In the genomic region with DNA sequence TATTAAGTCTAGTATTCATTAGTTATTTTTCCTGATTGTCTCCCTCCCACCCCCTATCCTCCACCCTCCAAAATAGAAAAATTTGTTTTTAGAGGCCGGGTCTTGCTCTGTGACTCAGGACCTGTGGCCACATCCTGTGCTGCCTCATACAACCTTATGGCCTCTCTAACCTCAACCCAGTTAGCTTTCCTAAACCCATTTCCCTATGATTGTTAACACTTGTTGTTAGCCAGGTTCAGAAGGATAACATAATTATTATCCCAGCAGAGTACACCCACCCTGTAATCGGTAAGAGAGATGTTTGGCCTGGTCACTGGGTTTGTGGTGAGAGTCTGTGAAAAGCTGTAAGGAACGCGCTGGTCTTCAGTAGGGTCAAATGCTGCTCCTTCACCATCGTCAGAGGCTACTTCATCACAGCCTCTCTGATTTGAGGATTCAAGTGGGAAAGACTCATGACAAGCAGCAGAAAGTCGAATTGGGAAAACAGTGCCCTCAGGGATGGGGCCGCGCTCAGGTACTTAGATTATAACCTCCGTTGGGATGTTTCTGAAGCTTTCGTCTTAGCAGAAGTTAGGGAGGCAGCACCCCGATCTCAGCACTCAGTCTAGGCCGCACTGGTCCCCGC, we compare ENCODE assay signal across 9 cellular contexts. TPM values are rescaled to one million over a fixed set of nuclear protein-coding genes. Genes with fewer than 3 reads are reported as not detected.
DNase-seq lines count a peak whose midpoint lies in the region; FAIRE-seq and TF ChIP-seq lines count a peak whose summit lies in the region.
"Had no signal": no experiment of that assay in that cellular context is flagged by ENCODE, and none has a peak within 500 bp of the region (broad histone marks: within the 10 kb centered on the region; RNA-seq: fewer than 3 reads in every experiment).

No MANE protein-coding gene starts in this region.

- H3K36me3 ChIP-seq in endodermal cell (ENCODE audit: control insufficient read depth, insufficient read depth, low read length) (peaks cover 6% of the 10 kb centered on the region), small intestine (ENCODE audit: control insufficient read depth in 2 of 2, insufficient read depth in 2 of 2, low read length in 2 of 2) (no peaks in the 10 kb centered on the region)
- H3K36me3 ChIP-seq: ascending aorta had no signal

- H3K27me3 ChIP-seq in endodermal cell (ENCODE audit: control insufficient read depth, insufficient read depth, low read length, poor library complexity, severe bottlenecking) = no peaks in the 10 kb centered on the region
- no peaks in the 10 kb centered on the region for H3K27me3 ChIP-seq in small intestine (ENCODE audit: control insufficient read depth in 2 of 2, insufficient read depth in 2 of 2, low read length in 2 of 2)
- H3K27me3 ChIP-seq: ascending aorta had no signal

- H3K27ac Mint-ChIP-seq in activated CD4-positive, alpha-beta T cell treated with anti-CD3 and anti-CD28 coated beads, Interleukin-2, amount 10 ng/mL, durations not matched to agents 24 days and 14 days = peak overlapping the region; percentile 52
- peak overlapping the region; percentile 70 for H3K27ac Mint-ChIP-seq in endodermal cell

- peak overlapping the region; percentile 74 for H3K4me3 Mint-ChIP-seq in activated CD4-positive, alpha-beta T cell treated with anti-CD3 and anti-CD28 coated beads, Interleukin-2, amount 10 ng/mL, durations not matched to agents 24 days and 14 days
- no peak overlapping the region for H3K4me3 Mint-ChIP-seq in endodermal cell

- intact Hi-C loops in activated CD4-positive, alpha-beta T cell treated with anti-CD3 and anti-CD28 coated beads, Interleukin-2, amount 10 ng/mL, durations not matched to agents 24 days and 14 days (cut with micrococcal nuclease) = no loop called here

- no peak overlapping the region for H3K9ac ChIP-seq in endodermal cell (ENCODE audit: extremely low read depth, low read length, poor library complexity, severe bottlenecking)

- no peak for TF ChIP-seq CTCF in endodermal cell (conservative IDR thresholded peaks at IDR 0.05)

- no peak overlapping the region for H3K4me3 ChIP-seq in endodermal cell (ENCODE audit: low read length)
- peak overlapping the region in 1 of 2 donors; percentile 26 for H3K4me3 ChIP-seq in small intestine (ENCODE audit: low read depth in 1 of 2, low read length in 2 of 2)

- H3K36me3 Mint-ChIP-seq in activated CD4-positive, alpha-beta T cell treated with anti-CD3 and anti-CD28 coated beads, Interleukin-2, amount 10 ng/mL, durations not matched to agents 24 days and 14 days (ENCODE audit: low read depth) = peaks cover 2% of the 10 kb centered on the region
- H3K36me3 Mint-ChIP-seq in endodermal cell (ENCODE audit: low read depth) = peaks cover 7% of the 10 kb centered on the region

- FAIRE-seq in small intestine (lab: Jason Lieb, UNC) = no peak

- H3K9me3 ChIP-seq in endodermal cell (ENCODE audit: control insufficient read depth, low read length) = no peaks in the 10 kb centered on the region
- no peaks in the 10 kb centered on the region for H3K9me3 ChIP-seq in small intestine (ENCODE audit: control insufficient read depth, low read depth)
- H3K9me3 ChIP-seq: ascending aorta had no signal

- no peaks in the 10 kb centered on the region for H3K27me3 Mint-ChIP-seq in activated CD4-positive, alpha-beta T cell treated with anti-CD3 and anti-CD28 coated beads, Interleukin-2, amount 10 ng/mL, durations not matched to agents 24 days and 14 days
- no peaks in the 10 kb centered on the region for H3K27me3 Mint-ChIP-seq in endodermal cell (ENCODE audit: insufficient read depth)

- WGBS in endodermal cell (ENCODE audit: insufficient coverage in 1 of 2, insufficient read length in 1 of 2), 2 experiments = 93 to 94% methylated on average over 9 to 13 of the region's 13 CpGs
- 62 to 82% (median 65%) methylated on average over 13 of the region's 13 CpGs for WGBS in small intestine, 3 donors

- H3K4me1 ChIP-seq in endodermal cell (ENCODE audit: control insufficient read depth, insufficient read depth, low read length) = peaks cover 5% of the 10 kb centered on the region
- peaks cover 3 to 4% of the 10 kb centered on the region in 2 donors for H3K4me1 ChIP-seq in small intestine (ENCODE audit: control insufficient read depth in 2 of 2, insufficient read depth in 1 of 2, low read depth in 1 of 2, low read length in 1 of 2)

- peaks cover 31% of the 10 kb centered on the region for H3K4me1 Mint-ChIP-seq in activated CD4-positive, alpha-beta T cell treated with anti-CD3 and anti-CD28 coated beads, Interleukin-2, amount 10 ng/mL, durations not matched to agents 24 days and 14 days
- H3K4me1 Mint-ChIP-seq in endodermal cell = peaks cover 20% of the 10 kb centered on the region

- H3K27ac ChIP-seq in endodermal cell (ENCODE audit: low read depth, low read length) = no peak overlapping the region
- peak overlapping the region; percentile 61 to 62 for H3K27ac ChIP-seq in small intestine (ENCODE audit: low read depth in 1 of 2, low read length in 1 of 2)

- H3K9me3 Mint-ChIP-seq in activated CD4-positive, alpha-beta T cell treated with anti-CD3 and anti-CD28 coated beads, Interleukin-2, amount 10 ng/mL, durations not matched to agents 24 days and 14 days = no peaks in the 10 kb centered on the region
- H3K9me3 Mint-ChIP-seq in endodermal cell = no peaks in the 10 kb centered on the region

- no peak for DNase-seq in activated CD4-positive, alpha-beta T cell treated with anti-CD3 and anti-CD28 coated beads, Interleukin-2, amount 10 ng/mL, durations not matched to agents 24 days and 14 days
- DNase-seq in activated CD4-positive, alpha-beta T cell treated with anti-CD3 and anti-CD28 coated beads, Interleukin-2, amount 50 U/mL, for 1 hour = no peak
- DNase-seq in RPMI7951 (ENCODE audit: low read depth) = peak; percentile 43
- DNase-seq in endodermal cell = no peak
- peak; percentile 9 for DNase-seq in small intestine
- no peak for DNase-seq in AML-193 (lab: John Stamatoyannopoulos, UW)
- no peak for DNase-seq in NCI-H1048 (lab: John Stamatoyannopoulos, UW)
- DNase-seq in islet precursor cell = no peak

RNA-seq across cellular contexts. Expression of a gene that starts 35.9 kb away (rescaled TPM):
- 321 and 339 TPM in 2 replicates for total RNA-seq in activated CD4-positive, alpha-beta T cell treated with anti-CD3 and anti-CD28 coated beads, Interleukin-2, amount 10 ng/mL, durations not matched to agents 24 days and 14 days
- 246 and 276 TPM in 2 replicates for total RNA-seq in RPMI7951 (2014; rRNA removed; shearing (Covaris generic))
- 100 to 1,000 TPM; 526 to 626 TPM for total RNA-seq in endodermal cell
- polyA plus RNA-seq in endodermal cell (2013, experiment 1 of 2) = 491 TPM
- polyA plus RNA-seq in endodermal cell (2013, experiment 2 of 2) = 464 TPM
- 100 to 1,000 TPM; 126 to 225 (median 145) TPM for polyA plus RNA-seq in small intestine

Comparison
In these comparisons a context has a peak if more than half of its experiments do, and no peak if none do; other contexts are left out.
1. DNase-seq: peak in RPMI7951 (single experiment) and small intestine (single experiment); none in activated CD4-positive, alpha-beta T cell treated with anti-CD3 and anti-CD28 coated beads, Interleukin-2, amount 10 ng/mL, durations not matched to agents 24 days and 14 days (single experiment), activated CD4-positive, alpha-beta T cell treated with anti-CD3 and anti-CD28 coated beads, Interleukin-2, amount 50 U/mL, for 1 hour (single experiment), endodermal cell (single experiment), AML-193 (0 of 2), NCI-H1048 (single experiment) and islet precursor cell (single experiment).